ENCODE assay signal across 11 cellular contexts in genomic region chr1:203328714-203329122, GRCh38. TPM values are rescaled to one million over a fixed set of nuclear protein-coding genes. Genes with fewer than 3 reads are reported as not detected.
DNase-seq lines count a peak whose midpoint lies in the region; ATAC-seq, FAIRE-seq and TF ChIP-seq lines count a peak whose summit lies in the region.
"Had no signal": no experiment of that assay in that cellular context is flagged by ENCODE, and none has a peak within 500 bp of the region (broad histone marks: within the 10 kb centered on the region; RNA-seq: fewer than 3 reads in every experiment).

No MANE protein-coding gene starts in this region.

- ATAC-seq in activated naive CD4-positive, alpha-beta T cell treated with anti-CD3 and anti-CD28 coated beads, Interleukin-2, amount 50 U/mL, for 72 hours = no peak
- no peak for ATAC-seq in gastroesophageal sphincter

- WGBS in gastroesophageal sphincter (ENCODE audit: low coverage in 1 of 2), 2 donors = 25 to 78% methylated on average over 1 to 6 of the region's 7 CpGs
- 79 to 81% methylated on average over 7 of the region's 7 CpGs for WGBS in tibial nerve, 2 donors

- H3K9me3 ChIP-seq in gastroesophageal sphincter (no peaks in the 10 kb centered on the region), tibial nerve (no peaks in the 10 kb centered on the region)

- TF ChIP-seq EP300 in gastroesophageal sphincter (IDR thresholded peaks at IDR 0.05) = no peak
- no peak for TF ChIP-seq EP300 in tibial nerve (IDR thresholded peaks at IDR 0.05)

- H3K36me3 ChIP-seq in gastroesophageal sphincter (no peaks in the 10 kb centered on the region), tibial nerve (no peaks in the 10 kb centered on the region)

- DNase-seq in activated naive CD4-positive, alpha-beta T cell treated with anti-CD3 and anti-CD28 coated beads, Interleukin-2, amount 50 U/mL, for 72 hours (ENCODE audit: low spot score in 2 of 2) = no peak
- DNase-seq in NCI-H82 (lab: John Stamatoyannopoulos, UW) = peak; percentile 47
- no peak for DNase-seq in tibial nerve (ENCODE audit: low spot score in 2 of 2)
- no peak for DNase-seq in D721Med (ENCODE audit: insufficient read length, low spot score)
- DNase-seq in inferior parietal cortex (ENCODE audit: extremely low spot score) = no peak
- no peak for DNase-seq in erythroblast (lab: John Stamatoyannopoulos, UW)
- DNase-seq: amygdala had no signal

- no peak for TF ChIP-seq CTCF in gastroesophageal sphincter (IDR thresholded peaks at IDR 0.05)
- no peak for TF ChIP-seq CTCF in tibial nerve (IDR thresholded peaks at IDR 0.05)
- no peak for TF ChIP-seq CTCF in D721Med (IDR thresholded peaks at IDR 0.05; ENCODE audit: insufficient read depth, missing control alignments)

- peaks cover 0 to 52% (median 29%) of the 10 kb centered on the region in 3 donors for H3K4me1 ChIP-seq in gastroesophageal sphincter
- peaks cover 0 to 43% (median 37%) of the 10 kb centered on the region in 4 donors for H3K4me1 ChIP-seq in tibial nerve

- peaks cover 41% of the 10 kb centered on the region for H3K4me1 Mint-ChIP-seq in activated naive CD4-positive, alpha-beta T cell treated with anti-CD3 and anti-CD28 coated beads, Interleukin-2, amount 50 U/mL, for 24 hours

- H3K27me3 ChIP-seq in gastroesophageal sphincter (no peaks in the 10 kb centered on the region), tibial nerve (no peaks in the 10 kb centered on the region)

- H3K27ac Mint-ChIP-seq in activated naive CD4-positive, alpha-beta T cell treated with anti-CD3 and anti-CD28 coated beads, Interleukin-2, amount 50 U/mL, for 24 hours = peak overlapping the region; percentile 2
- H3K27ac Mint-ChIP-seq in activated naive CD4-positive, alpha-beta T cell treated with anti-CD3 and anti-CD28 coated beads, Interleukin-2, amount 50 U/mL, for 72 hours = no peak overlapping the region

- no peak overlapping the region for H3K4me3 Mint-ChIP-seq in activated naive CD4-positive, alpha-beta T cell treated with anti-CD3 and anti-CD28 coated beads, Interleukin-2, amount 50 U/mL, for 24 hours

- TF ChIP-seq POLR2A in gastroesophageal sphincter (IDR thresholded peaks at IDR 0.05) = no peak
- TF ChIP-seq POLR2A in tibial nerve (IDR thresholded peaks at IDR 0.05) = no peak
- no peak for TF ChIP-seq POLR2A in erythroblast (IDR thresholded peaks at IDR 0.05; ENCODE audit: low read length)

- FAIRE-seq in D721Med (lab: Jason Lieb, UNC) = no peak
- FAIRE-seq: G401.6 had no signal

- H3K4me3 ChIP-seq in gastroesophageal sphincter (no peak overlapping the region), tibial nerve (no peak overlapping the region)

- H3K9me3 Mint-ChIP-seq in activated naive CD4-positive, alpha-beta T cell treated with anti-CD3 and anti-CD28 coated beads, Interleukin-2, amount 50 U/mL, for 24 hours = no peaks in the 10 kb centered on the region
- no peaks in the 10 kb centered on the region for H3K9me3 Mint-ChIP-seq in activated naive CD4-positive, alpha-beta T cell treated with anti-CD3 and anti-CD28 coated beads, Interleukin-2, amount 50 U/mL, for 72 hours

- no peaks in the 10 kb centered on the region for H3K36me3 Mint-ChIP-seq in activated naive CD4-positive, alpha-beta T cell treated with anti-CD3 and anti-CD28 coated beads, Interleukin-2, amount 50 U/mL, for 24 hours
- no peaks in the 10 kb centered on the region for H3K36me3 Mint-ChIP-seq in activated naive CD4-positive, alpha-beta T cell treated with anti-CD3 and anti-CD28 coated beads, Interleukin-2, amount 50 U/mL, for 72 hours

- no peaks in the 10 kb centered on the region for H3K27me3 Mint-ChIP-seq in activated naive CD4-positive, alpha-beta T cell treated with anti-CD3 and anti-CD28 coated beads, Interleukin-2, amount 50 U/mL, for 24 hours

- H3K27ac ChIP-seq in gastroesophageal sphincter = peak overlapping the region in 3 of 4 donors; percentile 86 to 98 (median 89)
- H3K27ac ChIP-seq in tibial nerve = peak overlapping the region in 3 of 4 donors; percentile 96

RNA-seq across cellular contexts. Expression of gene FMOD, which starts 22.2 kb away (rescaled TPM):
- total RNA-seq in activated naive CD4-positive, alpha-beta T cell treated with anti-CD3 and anti-CD28 coated beads, Interleukin-2, amount 50 U/mL, for 72 hours = 1 to 10 TPM in 1 of 2 donors, under 1 TPM in 1; 0.68 to 1.4 TPM
- total RNA-seq in gastroesophageal sphincter = 10 to 100 TPM; 19.3 to 53.6 (median 37.9) TPM
- 100 to 1,000 TPM in 2 of 4 donors, 10 to 100 TPM in 2; 73.9 to 203 (median 102) TPM for total RNA-seq in tibial nerve
- total RNA-seq: RPMI7951 had no signal

RNA-seq across cellular contexts. Expression of gene BTG2, which starts 23.4 kb away (rescaled TPM):
- 100 to 1,000 TPM in 1 of 2 donors, 10 to 100 TPM in 1; 87.2 to 185 TPM for total RNA-seq in activated naive CD4-positive, alpha-beta T cell treated with anti-CD3 and anti-CD28 coated beads, Interleukin-2, amount 50 U/mL, for 72 hours
- total RNA-seq in gastroesophageal sphincter (100 to 1,000 TPM in 3 of 4 donors, 10 to 100 TPM in 1; 74.5 to 169 (median 116) TPM), tibial nerve (100 to 1,000 TPM; 153 to 208 (median 177) TPM)

Comparison
In these comparisons a context has a peak if more than half of its experiments do, and no peak if none do; other contexts are left out.
1. RNA of gene FMOD, which starts 22.2 kb away (total RNA-seq): 73.9 to 203 TPM in tibial nerve and 19.3 to 53.6 TPM in gastroesophageal sphincter; 0.68 to 1.4 TPM in activated naive CD4-positive, alpha-beta T cell treated with anti-CD3 and anti-CD28 coated beads, Interleukin-2, amount 50 U/mL, for 72 hours; every median in the first group is over 4 times any median in the second.